In the genomic region with DNA sequence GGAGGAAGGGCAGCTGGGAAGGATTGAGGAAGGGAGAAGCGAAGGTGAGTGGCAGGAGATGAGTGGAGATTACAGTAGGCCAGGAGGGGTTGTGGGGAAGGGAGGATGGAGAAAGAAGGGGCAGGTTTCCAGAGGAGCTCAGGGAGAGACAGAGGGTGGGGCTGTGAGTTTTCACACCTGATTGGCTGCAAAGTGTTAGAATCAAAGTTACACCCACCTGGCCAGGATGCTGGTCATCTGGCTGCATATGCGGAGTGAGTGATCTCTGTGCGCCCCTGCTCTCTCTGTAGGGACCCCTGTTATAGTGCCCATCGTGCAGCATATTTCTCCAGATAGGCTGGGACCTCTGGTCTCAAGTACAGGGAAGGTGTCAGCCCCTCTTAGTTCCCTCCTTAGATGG, we compare ENCODE assay signal across 2 cellular contexts.
TF ChIP-seq lines count a peak whose summit lies in the region.

No MANE protein-coding gene starts in this region.

TF ChIP-seq in GM23338, 12 proteins besides CTCF, POLR2A, EP300 and RAD21 (continued from another document):
- TF ChIP-seq EZH2 (IDR thresholded peaks at IDR 0.05; ENCODE audit: low read depth, unreplicated experiment) = no peak
- TF ChIP-seq NANOG (IDR thresholded peaks at IDR 0.05; ENCODE audit: borderline replicate concordance) = no peak
- TF ChIP-seq, protein P1, sequence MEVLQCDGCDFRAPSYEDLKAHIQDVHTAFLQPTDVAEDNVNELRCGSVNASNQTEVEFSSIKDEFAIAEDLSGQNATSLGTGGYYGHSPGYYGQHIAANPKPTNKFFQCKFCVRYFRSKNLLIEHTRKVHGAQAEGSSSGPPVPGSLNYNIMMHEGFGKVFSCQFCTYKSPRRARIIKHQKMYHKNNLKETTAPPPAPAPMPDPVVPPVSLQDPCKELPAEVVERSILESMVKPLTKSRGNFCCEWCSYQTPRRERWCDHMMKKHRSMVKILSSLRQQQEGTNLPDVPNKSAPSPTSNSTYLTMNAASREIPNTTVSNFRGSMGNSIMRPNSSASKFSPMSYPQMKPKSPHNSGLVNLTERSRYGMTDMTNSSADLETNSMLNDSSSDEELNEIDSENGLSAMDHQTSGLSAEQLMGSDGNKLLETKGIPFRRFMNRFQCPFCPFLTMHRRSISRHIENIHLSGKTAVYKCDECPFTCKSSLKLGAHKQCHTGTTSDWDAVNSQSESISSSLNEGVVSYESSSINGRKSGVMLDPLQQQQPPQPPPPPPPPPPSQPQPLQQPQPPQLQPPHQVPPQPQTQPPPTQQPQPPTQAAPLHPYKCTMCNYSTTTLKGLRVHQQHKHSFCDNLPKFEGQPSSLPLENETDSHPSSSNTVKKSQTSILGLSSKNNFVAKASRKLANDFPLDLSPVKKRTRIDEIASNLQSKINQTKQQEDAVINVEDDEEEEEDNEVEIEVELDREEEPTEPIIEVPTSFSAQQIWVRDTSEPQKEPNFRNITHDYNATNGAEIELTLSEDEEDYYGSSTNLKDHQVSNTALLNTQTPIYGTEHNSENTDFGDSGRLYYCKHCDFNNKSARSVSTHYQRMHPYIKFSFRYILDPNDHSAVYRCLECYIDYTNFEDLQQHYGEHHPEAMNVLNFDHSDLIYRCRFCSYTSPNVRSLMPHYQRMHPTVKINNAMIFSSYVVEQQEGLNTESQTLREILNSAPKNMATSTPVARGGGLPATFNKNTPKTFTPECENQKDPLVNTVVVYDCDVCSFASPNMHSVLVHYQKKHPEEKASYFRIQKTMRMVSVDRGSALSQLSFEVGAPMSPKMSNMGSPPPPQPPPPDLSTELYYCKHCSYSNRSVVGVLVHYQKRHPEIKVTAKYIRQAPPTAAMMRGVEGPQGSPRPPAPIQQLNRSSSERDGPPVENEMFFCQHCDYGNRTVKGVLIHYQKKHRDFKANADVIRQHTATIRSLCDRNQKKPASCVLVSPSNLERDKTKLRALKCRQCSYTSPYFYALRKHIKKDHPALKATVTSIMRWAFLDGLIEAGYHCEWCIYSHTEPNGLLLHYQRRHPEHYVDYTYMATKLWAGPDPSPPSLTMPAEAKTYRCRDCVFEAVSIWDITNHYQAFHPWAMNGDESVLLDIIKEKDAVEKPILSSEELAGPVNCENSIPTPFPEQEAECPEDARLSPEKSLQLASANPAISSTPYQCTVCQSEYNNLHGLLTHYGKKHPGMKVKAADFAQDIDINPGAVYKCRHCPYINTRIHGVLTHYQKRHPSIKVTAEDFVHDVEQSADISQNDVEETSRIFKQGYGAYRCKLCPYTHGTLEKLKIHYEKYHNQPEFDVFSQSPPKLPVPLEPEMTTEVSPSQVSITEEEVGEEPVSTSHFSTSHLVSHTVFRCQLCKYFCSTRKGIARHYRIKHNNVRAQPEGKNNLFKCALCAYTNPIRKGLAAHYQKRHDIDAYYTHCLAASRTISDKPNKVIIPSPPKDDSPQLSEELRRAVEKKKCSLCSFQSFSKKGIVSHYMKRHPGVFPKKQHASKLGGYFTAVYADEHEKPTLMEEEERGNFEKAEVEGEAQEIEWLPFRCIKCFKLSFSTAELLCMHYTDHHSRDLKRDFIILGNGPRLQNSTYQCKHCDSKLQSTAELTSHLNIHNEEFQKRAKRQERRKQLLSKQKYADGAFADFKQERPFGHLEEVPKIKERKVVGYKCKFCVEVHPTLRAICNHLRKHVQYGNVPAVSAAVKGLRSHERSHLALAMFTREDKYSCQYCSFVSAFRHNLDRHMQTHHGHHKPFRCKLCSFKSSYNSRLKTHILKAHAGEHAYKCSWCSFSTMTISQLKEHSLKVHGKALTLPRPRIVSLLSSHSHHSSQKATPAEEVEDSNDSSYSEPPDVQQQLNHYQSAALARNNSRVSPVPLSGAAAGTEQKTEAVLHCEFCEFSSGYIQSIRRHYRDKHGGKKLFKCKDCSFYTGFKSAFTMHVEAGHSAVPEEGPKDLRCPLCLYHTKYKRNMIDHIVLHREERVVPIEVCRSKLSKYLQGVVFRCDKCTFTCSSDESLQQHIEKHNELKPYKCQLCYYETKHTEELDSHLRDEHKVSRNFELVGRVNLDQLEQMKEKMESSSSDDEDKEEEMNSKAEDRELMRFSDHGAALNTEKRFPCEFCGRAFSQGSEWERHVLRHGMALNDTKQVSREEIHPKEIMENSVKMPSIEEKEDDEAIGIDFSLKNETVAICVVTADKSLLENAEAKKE (CRISPR knock-in tag; IDR thresholded peaks at IDR 0.05) = no peak
- TF ChIP-seq JUNB (IDR thresholded peaks at IDR 0.05; ENCODE audit: unreplicated experiment) = no peak
- TF ChIP-seq EZH2phosphoT487 (IDR thresholded peaks at IDR 0.05; ENCODE audit: unreplicated experiment) = no peak
- no peak for TF ChIP-seq POLR2AphosphoS5 (IDR thresholded peaks at IDR 0.05; ENCODE audit: low read depth)
- no peak for TF ChIP-seq STAT1 (IDR thresholded peaks at IDR 0.05; ENCODE audit: unreplicated experiment)
- no peak for TF ChIP-seq ZNF114 (CRISPR knock-in tag; IDR thresholded peaks at IDR 0.05)
- TF ChIP-seq, protein P2, sequence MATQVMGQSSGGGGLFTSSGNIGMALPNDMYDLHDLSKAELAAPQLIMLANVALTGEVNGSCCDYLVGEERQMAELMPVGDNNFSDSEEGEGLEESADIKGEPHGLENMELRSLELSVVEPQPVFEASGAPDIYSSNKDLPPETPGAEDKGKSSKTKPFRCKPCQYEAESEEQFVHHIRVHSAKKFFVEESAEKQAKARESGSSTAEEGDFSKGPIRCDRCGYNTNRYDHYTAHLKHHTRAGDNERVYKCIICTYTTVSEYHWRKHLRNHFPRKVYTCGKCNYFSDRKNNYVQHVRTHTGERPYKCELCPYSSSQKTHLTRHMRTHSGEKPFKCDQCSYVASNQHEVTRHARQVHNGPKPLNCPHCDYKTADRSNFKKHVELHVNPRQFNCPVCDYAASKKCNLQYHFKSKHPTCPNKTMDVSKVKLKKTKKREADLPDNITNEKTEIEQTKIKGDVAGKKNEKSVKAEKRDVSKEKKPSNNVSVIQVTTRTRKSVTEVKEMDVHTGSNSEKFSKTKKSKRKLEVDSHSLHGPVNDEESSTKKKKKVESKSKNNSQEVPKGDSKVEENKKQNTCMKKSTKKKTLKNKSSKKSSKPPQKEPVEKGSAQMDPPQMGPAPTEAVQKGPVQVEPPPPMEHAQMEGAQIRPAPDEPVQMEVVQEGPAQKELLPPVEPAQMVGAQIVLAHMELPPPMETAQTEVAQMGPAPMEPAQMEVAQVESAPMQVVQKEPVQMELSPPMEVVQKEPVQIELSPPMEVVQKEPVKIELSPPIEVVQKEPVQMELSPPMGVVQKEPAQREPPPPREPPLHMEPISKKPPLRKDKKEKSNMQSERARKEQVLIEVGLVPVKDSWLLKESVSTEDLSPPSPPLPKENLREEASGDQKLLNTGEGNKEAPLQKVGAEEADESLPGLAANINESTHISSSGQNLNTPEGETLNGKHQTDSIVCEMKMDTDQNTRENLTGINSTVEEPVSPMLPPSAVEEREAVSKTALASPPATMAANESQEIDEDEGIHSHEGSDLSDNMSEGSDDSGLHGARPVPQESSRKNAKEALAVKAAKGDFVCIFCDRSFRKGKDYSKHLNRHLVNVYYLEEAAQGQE (IDR thresholded peaks at IDR 0.05; ENCODE audit: unreplicated experiment) = no peak
TF ChIP-seq in GM23338: peak in this region for 0.

TF ChIP-seq in SK-N-SH, 30 proteins besides CTCF, POLR2A, EP300 and RAD21 (continued from another document):
- TF ChIP-seq, protein P3, sequence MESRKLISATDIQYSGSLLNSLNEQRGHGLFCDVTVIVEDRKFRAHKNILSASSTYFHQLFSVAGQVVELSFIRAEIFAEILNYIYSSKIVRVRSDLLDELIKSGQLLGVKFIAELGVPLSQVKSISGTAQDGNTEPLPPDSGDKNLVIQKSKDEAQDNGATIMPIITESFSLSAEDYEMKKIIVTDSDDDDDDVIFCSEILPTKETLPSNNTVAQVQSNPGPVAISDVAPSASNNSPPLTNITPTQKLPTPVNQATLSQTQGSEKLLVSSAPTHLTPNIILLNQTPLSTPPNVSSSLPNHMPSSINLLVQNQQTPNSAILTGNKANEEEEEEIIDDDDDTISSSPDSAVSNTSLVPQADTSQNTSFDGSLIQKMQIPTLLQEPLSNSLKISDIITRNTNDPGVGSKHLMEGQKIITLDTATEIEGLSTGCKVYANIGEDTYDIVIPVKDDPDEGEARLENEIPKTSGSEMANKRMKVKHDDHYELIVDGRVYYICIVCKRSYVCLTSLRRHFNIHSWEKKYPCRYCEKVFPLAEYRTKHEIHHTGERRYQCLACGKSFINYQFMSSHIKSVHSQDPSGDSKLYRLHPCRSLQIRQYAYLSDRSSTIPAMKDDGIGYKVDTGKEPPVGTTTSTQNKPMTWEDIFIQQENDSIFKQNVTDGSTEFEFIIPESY (IDR thresholded peaks at IDR 0.05; ENCODE audit: borderline replicate concordance, low read depth) = no peak
- TF ChIP-seq, protein P4, sequence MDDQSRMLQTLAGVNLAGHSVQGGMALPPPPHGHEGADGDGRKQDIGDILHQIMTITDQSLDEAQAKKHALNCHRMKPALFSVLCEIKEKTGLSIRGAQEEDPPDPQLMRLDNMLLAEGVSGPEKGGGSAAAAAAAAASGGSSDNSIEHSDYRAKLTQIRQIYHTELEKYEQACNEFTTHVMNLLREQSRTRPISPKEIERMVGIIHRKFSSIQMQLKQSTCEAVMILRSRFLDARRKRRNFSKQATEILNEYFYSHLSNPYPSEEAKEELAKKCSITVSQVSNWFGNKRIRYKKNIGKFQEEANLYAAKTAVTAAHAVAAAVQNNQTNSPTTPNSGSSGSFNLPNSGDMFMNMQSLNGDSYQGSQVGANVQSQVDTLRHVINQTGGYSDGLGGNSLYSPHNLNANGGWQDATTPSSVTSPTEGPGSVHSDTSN (IDR thresholded peaks at IDR 0.05) = no peak
- TF ChIP-seq, protein P5, sequence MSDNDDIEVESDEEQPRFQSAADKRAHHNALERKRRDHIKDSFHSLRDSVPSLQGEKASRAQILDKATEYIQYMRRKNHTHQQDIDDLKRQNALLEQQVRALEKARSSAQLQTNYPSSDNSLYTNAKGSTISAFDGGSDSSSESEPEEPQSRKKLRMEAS (IDR thresholded peaks at IDR 0.05; ENCODE audit: low read depth) = no peak
- TF ChIP-seq MEF2A (IDR thresholded peaks at IDR 0.05; ENCODE audit: borderline replicate concordance, low read depth) (no peak), MXI1 (IDR thresholded peaks at IDR 0.05; ENCODE audit: low read depth, low read length) (no peak), EZH2phosphoT487 (IDR thresholded peaks at IDR 0.05; ENCODE audit: borderline replicate concordance, low read depth) (no peak), ELF1 (IDR thresholded peaks at IDR 0.05) (no peak), POLR2AphosphoS5 (IDR thresholded peaks at IDR 0.05; ENCODE audit: low read depth, low read length) (no peak), GABPA (IDR thresholded peaks at IDR 0.05; ENCODE audit: low read depth) (no peak), RFX5 (IDR thresholded peaks at IDR 0.05; ENCODE audit: low read length) (no peak), SIN3A (IDR thresholded peaks at IDR 0.05; ENCODE audit: borderline replicate concordance, low read depth, low read length) (no peak)
